In genomic region chr1:11691302-11691914, GRCh38 we compare ENCODE assay signal across 9 cellular contexts.
DNase-seq lines count a peak whose midpoint lies in the region; ATAC-seq and TF ChIP-seq lines count a peak whose summit lies in the region.
"Had no signal": no experiment of that assay in that cellular context is flagged by ENCODE, and none has a peak within 500 bp of the region (broad histone marks: within the 10 kb centered on the region; RNA-seq: fewer than 3 reads in every experiment).

DRAXIN (plus strand) TSS chr1:11691710; CDS start chr1:11706259, 14,549 bp downstream.

- H3K36me3 ChIP-seq in NT2/D1 (ENCODE audit: insufficient read depth, insufficient read length, low read length): no peaks in the 10 kb centered on the region

- H3K9ac ChIP-seq in NT2/D1 (ENCODE audit: insufficient read length, low read depth): peak within 1 kb of the TSS; percentile 90

- no peaks in the 10 kb centered on the region for H3K9me3 ChIP-seq in NT2/D1 (ENCODE audit: insufficient read depth, low read length)

- no peaks in the 10 kb centered on the region for H3K27me3 ChIP-seq in NT2/D1 (ENCODE audit: insufficient read depth, insufficient read length)

- no peak for ATAC-seq in GM18867 (IDR thresholded peaks at IDR 0.05; ENCODE audit: unreplicated experiment)

- H3K4me3 ChIP-seq in NT2/D1 (ENCODE audit: insufficient read length, low read depth): peak within 1 kb of the TSS; percentile 80
- peak within 1 kb of the TSS; percentile 21 for H3K4me3 ChIP-seq in epithelial cell of esophagus (ENCODE audit: low read length)
- peak within 1 kb of the TSS; percentile 39 for H3K4me3 ChIP-seq in skeletal muscle cell (ENCODE audit: low read depth, low read length)

- TF ChIP-seq CTCF in epithelial cell of esophagus (IDR thresholded peaks at IDR 0.05; ENCODE audit: insufficient read depth, low read depth, low read length, missing control alignments): no peak

- peaks cover 10% of the 10 kb centered on the region for H3K4me1 ChIP-seq in NT2/D1 (ENCODE audit: insufficient read depth, insufficient read length)

- DNase-seq in NCI-H1436 (lab: John Stamatoyannopoulos, UW) (peak; percentile 73), NCI-H1436 treated with DMSO at 0.1 percent for 48 hours (lab: John Stamatoyannopoulos, UW) (no peak), NT2/D1 (ENCODE audit: low read depth, low spot score) (no peak), epithelial cell of esophagus (ENCODE audit: low read depth) (no peak), skeletal muscle cell (ENCODE audit: low read depth) (no peak), SKM-1 treated with dmso at 0.1 percent for 144 hours (lab: John Stamatoyannopoulos, UW; ENCODE audit: unreplicated experiment) (no peak)
- no peak for DNase-seq in stimulated activated CD4-positive, alpha-beta T cell treated with anti-CD3 and anti-CD28 coated beads, Interleukin-2, amount 100 ng/mL, for 48 hours
- DNase-seq: stimulated activated CD4-positive, alpha-beta T cell treated with anti-CD3 and anti-CD28 coated beads, Interleukin-4, amount 100 ng/mL, for 4 hours had no signal

Comparison
In these comparisons a context has a peak if more than half of its experiments do, and no peak if none do; other contexts are left out.
1. H3K4me3 ChIP-seq: peak in every context shown above with its lines; median percentile 80 in NT2/D1; 39 in skeletal muscle cell; 21 in epithelial cell of esophagus.